In genomic region chr2:113192459-113193100, GRCh38 we compare ENCODE assay signal across 1 cellular context.
TF ChIP-seq lines count a peak whose summit lies in the region.

No MANE protein-coding gene starts in this region.

TF ChIP-seq in HepG2, 621 proteins besides CTCF, POLR2A, EP300 and RAD21:
- TF ChIP-seq, protein P1, sequence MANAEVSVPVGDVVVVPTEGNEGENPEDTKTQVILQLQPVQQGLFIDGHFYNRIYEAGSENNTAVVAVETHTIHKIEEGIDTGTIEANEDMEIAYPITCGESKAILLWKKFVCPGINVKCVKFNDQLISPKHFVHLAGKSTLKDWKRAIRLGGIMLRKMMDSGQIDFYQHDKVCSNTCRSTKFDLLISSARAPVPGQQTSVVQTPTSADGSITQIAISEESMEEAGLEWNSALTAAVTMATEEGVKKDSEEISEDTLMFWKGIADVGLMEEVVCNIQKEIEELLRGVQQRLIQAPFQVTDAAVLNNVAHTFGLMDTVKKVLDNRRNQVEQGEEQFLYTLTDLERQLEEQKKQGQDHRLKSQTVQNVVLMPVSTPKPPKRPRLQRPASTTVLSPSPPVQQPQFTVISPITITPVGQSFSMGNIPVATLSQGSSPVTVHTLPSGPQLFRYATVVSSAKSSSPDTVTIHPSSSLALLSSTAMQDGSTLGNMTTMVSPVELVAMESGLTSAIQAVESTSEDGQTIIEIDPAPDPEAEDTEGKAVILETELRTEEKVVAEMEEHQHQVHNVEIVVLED (CRISPR knock-in tag; IDR thresholded peaks at IDR 0.05; ENCODE audit: borderline replicate concordance), result no peak
- no peak for TF ChIP-seq ZNF746 (CRISPR knock-in tag; IDR thresholded peaks at IDR 0.05)
- no peak for TF ChIP-seq ZSCAN25 (CRISPR knock-in tag; IDR thresholded peaks at IDR 0.05)
- no peak for TF ChIP-seq ZNF598 (CRISPR knock-in tag; IDR thresholded peaks at IDR 0.05; ENCODE audit: borderline replicate concordance)
- TF ChIP-seq ZNF510 (CRISPR knock-in tag; IDR thresholded peaks at IDR 0.05; ENCODE audit: low read depth), result no peak
- TF ChIP-seq KLF9 (CRISPR knock-in tag; IDR thresholded peaks at IDR 0.05; ENCODE audit: low read depth), result no peak
- TF ChIP-seq ZNF841 (CRISPR knock-in tag; IDR thresholded peaks at IDR 0.05; ENCODE audit: borderline replicate concordance), result no peak
- no peak for TF ChIP-seq TAF1 (CRISPR knock-in tag; IDR thresholded peaks at IDR 0.05)
- no peak for TF ChIP-seq ZNF326 (CRISPR knock-in tag; IDR thresholded peaks at IDR 0.05; ENCODE audit: borderline replicate concordance)
- TF ChIP-seq ZNF337 (CRISPR knock-in tag; IDR thresholded peaks at IDR 0.05; ENCODE audit: borderline replicate concordance, low read depth), result no peak
- TF ChIP-seq, protein P2, sequence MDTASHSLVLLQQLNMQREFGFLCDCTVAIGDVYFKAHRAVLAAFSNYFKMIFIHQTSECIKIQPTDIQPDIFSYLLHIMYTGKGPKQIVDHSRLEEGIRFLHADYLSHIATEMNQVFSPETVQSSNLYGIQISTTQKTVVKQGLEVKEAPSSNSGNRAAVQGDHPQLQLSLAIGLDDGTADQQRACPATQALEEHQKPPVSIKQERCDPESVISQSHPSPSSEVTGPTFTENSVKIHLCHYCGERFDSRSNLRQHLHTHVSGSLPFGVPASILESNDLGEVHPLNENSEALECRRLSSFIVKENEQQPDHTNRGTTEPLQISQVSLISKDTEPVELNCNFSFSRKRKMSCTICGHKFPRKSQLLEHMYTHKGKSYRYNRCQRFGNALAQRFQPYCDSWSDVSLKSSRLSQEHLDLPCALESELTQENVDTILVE (CRISPR knock-in tag; IDR thresholded peaks at IDR 0.05), result no peak
- TF ChIP-seq REL (CRISPR knock-in tag; conservative IDR thresholded peaks at IDR 0.05), result no peak
- TF ChIP-seq CHD2 (IDR thresholded peaks at IDR 0.05; ENCODE audit: low read depth, low read length), result no peak
- no peak for TF ChIP-seq MLXIP (CRISPR knock-in tag; IDR thresholded peaks at IDR 0.05; ENCODE audit: borderline replicate concordance)
- TF ChIP-seq, protein P3, sequence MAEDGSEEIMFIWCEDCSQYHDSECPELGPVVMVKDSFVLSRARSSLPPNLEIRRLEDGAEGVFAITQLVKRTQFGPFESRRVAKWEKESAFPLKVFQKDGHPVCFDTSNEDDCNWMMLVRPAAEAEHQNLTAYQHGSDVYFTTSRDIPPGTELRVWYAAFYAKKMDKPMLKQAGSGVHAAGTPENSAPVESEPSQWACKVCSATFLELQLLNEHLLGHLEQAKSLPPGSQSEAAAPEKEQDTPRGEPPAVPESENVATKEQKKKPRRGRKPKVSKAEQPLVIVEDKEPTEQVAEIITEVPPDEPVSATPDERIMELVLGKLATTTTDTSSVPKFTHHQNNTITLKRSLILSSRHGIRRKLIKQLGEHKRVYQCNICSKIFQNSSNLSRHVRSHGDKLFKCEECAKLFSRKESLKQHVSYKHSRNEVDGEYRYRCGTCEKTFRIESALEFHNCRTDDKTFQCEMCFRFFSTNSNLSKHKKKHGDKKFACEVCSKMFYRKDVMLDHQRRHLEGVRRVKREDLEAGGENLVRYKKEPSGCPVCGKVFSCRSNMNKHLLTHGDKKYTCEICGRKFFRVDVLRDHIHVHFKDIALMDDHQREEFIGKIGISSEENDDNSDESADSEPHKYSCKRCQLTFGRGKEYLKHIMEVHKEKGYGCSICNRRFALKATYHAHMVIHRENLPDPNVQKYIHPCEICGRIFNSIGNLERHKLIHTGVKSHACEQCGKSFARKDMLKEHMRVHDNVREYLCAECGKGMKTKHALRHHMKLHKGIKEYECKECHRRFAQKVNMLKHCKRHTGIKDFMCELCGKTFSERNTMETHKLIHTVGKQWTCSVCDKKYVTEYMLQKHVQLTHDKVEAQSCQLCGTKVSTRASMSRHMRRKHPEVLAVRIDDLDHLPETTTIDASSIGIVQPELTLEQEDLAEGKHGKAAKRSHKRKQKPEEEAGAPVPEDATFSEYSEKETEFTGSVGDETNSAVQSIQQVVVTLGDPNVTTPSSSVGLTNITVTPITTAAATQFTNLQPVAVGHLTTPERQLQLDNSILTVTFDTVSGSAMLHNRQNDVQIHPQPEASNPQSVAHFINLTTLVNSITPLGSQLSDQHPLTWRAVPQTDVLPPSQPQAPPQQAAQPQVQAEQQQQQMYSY (CRISPR knock-in tag; IDR thresholded peaks at IDR 0.05), result no peak
- TF ChIP-seq ZNF879 (CRISPR knock-in tag; IDR thresholded peaks at IDR 0.05), result no peak
- no peak for TF ChIP-seq FOXK2 (IDR thresholded peaks at IDR 0.05)
- 0 out of 2 replicates have a peak, but pooled peaks have one; percentile 53 for TF ChIP-seq PCBP1 (IDR thresholded peaks at IDR 0.05; ENCODE audit: borderline replicate concordance, low read depth, low read length)
- TF ChIP-seq ZNF546 (CRISPR knock-in tag; conservative IDR thresholded peaks at IDR 0.05), result no peak
- TF ChIP-seq ZNF207 (IDR thresholded peaks at IDR 0.05; ENCODE audit: borderline replicate concordance), result no peak
- TF ChIP-seq CEBPG (CRISPR knock-in tag; IDR thresholded peaks at IDR 0.05), result no peak
- TF ChIP-seq GABPB1 (CRISPR knock-in tag; IDR thresholded peaks at IDR 0.05), result no peak
- TF ChIP-seq ZNF160 (CRISPR knock-in tag; IDR thresholded peaks at IDR 0.05), result no peak
- TF ChIP-seq ZNF569 (CRISPR knock-in tag; IDR thresholded peaks at IDR 0.05; ENCODE audit: borderline replicate concordance), result no peak
- TF ChIP-seq ZFP62 (CRISPR knock-in tag; IDR thresholded peaks at IDR 0.05), result no peak
- TF ChIP-seq YY1 (IDR thresholded peaks at IDR 0.05; ENCODE audit: insufficient read depth, insufficient replicate concordance, low read depth, low read length), result no peak
- no peak for TF ChIP-seq ONECUT2 (CRISPR knock-in tag; IDR thresholded peaks at IDR 0.05)
- TF ChIP-seq STAG1 (CRISPR knock-in tag; IDR thresholded peaks at IDR 0.05), result peak; percentile 80
- no peak for TF ChIP-seq HNRNPUL1 (IDR thresholded peaks at IDR 0.05; ENCODE audit: low read depth, low read length)
- no peak for TF ChIP-seq ZNF780A (CRISPR knock-in tag; IDR thresholded peaks at IDR 0.05)
- 0 out of 2 replicates have a peak, but pooled peaks have one; percentile 18 for TF ChIP-seq KDM2A (CRISPR knock-in tag; IDR thresholded peaks at IDR 0.05; ENCODE audit: borderline replicate concordance, low read depth)
- TF ChIP-seq GZF1 (CRISPR knock-in tag; IDR thresholded peaks at IDR 0.05), result no peak
- no peak for TF ChIP-seq MYNN (CRISPR knock-in tag; IDR thresholded peaks at IDR 0.05; ENCODE audit: low read depth)
- no peak for TF ChIP-seq AKAP8 (CRISPR knock-in tag; IDR thresholded peaks at IDR 0.05)
- no peak for TF ChIP-seq ATF1 (CRISPR knock-in tag; IDR thresholded peaks at IDR 0.05)
- peak; percentile 45 for TF ChIP-seq SMC3 (IDR thresholded peaks at IDR 0.05; ENCODE audit: low read length)
- TF ChIP-seq, protein P4, sequence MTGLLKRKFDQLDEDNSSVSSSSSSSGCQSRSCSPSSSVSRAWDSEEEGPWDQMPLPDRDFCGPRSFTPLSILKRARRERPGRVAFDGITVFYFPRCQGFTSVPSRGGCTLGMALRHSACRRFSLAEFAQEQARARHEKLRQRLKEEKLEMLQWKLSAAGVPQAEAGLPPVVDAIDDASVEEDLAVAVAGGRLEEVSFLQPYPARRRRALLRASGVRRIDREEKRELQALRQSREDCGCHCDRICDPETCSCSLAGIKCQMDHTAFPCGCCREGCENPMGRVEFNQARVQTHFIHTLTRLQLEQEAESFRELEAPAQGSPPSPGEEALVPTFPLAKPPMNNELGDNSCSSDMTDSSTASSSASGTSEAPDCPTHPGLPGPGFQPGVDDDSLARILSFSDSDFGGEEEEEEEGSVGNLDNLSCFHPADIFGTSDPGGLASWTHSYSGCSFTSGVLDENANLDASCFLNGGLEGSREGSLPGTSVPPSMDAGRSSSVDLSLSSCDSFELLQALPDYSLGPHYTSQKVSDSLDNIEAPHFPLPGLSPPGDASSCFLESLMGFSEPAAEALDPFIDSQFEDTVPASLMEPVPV (CRISPR knock-in tag; IDR thresholded peaks at IDR 0.05), result no peak
- TF ChIP-seq SP4 (CRISPR knock-in tag; IDR thresholded peaks at IDR 0.05), result 0 out of 2 replicates have a peak, but pooled peaks have one; percentile 22
- no peak for TF ChIP-seq TCF12 (IDR thresholded peaks at IDR 0.05)
- TF ChIP-seq TCF12 (CRISPR knock-in tag; IDR thresholded peaks at IDR 0.05), result no peak
- TF ChIP-seq CCDC6 (CRISPR knock-in tag; IDR thresholded peaks at IDR 0.05), result no peak
- TF ChIP-seq BCL6 (CRISPR knock-in tag; IDR thresholded peaks at IDR 0.05), result no peak
- no peak for TF ChIP-seq ZEB1 (IDR thresholded peaks at IDR 0.05; ENCODE audit: insufficient replicate concordance, low read depth)
- no peak for TF ChIP-seq NFYB (CRISPR knock-in tag; IDR thresholded peaks at IDR 0.05)
- no peak for TF ChIP-seq GFI1 (CRISPR knock-in tag; IDR thresholded peaks at IDR 0.05; ENCODE audit: borderline replicate concordance)
- peak in 1 of 2 experiments; percentile 25; a peak in 1 of 4 replicates for TF ChIP-seq HMGXB4 (CRISPR knock-in tag; IDR thresholded peaks at IDR 0.05; ENCODE audit: borderline replicate concordance in 1 of 2, low read depth in 1 of 2)
- no peak for TF ChIP-seq DPF2 (CRISPR knock-in tag; IDR thresholded peaks at IDR 0.05; ENCODE audit: borderline replicate concordance, low read depth)
- no peak for TF ChIP-seq ZSCAN31 (CRISPR knock-in tag; IDR thresholded peaks at IDR 0.05; ENCODE audit: low read depth)
